Comparison of ENCODE assay signal across 1 cellular context in genomic region chr6:16505711-16506362, GRCh38.
TF ChIP-seq lines count a peak whose summit lies in the region.

No MANE protein-coding gene starts in this region.

TF ChIP-seq in GM12878, 131 proteins besides CTCF, POLR2A, EP300 and RAD21 (continued from another document):
- TF ChIP-seq NKRF (conservative IDR thresholded peaks at IDR 0.05) (no peak), RUNX3 (IDR thresholded peaks at IDR 0.05; ENCODE audit: low read length) (peak; percentile 56), ATF2 (IDR thresholded peaks at IDR 0.05; ENCODE audit: low read length) (no peak), CEBPB (IDR thresholded peaks at IDR 0.05; ENCODE audit: borderline replicate concordance in 1 of 2, low read depth in 2 of 2, low read length in 2 of 2) (no peak), CBX5 (IDR thresholded peaks at IDR 0.05; ENCODE audit: low read depth) (no peak), FOS (IDR thresholded peaks at IDR 0.05; ENCODE audit: borderline replicate concordance, extremely low read depth, insufficient read length) (no peak), NFIC (IDR thresholded peaks at IDR 0.05; ENCODE audit: low read depth, low read length) (peak; percentile 36; the same call in 1 of the 2 replicates), ZNF622 (IDR thresholded peaks at IDR 0.05) (no peak), SPI1 (IDR thresholded peaks at IDR 0.05; ENCODE audit: borderline replicate concordance, insufficient read depth, low read depth, low read length) (peak; percentile 9; the same call in 1 of the 2 replicates), MLLT1 (IDR thresholded peaks at IDR 0.05) (no peak), EED (IDR thresholded peaks at IDR 0.05; ENCODE audit: low read depth) (0 out of 2 replicates have a peak, but pooled peaks have one; percentile 38), RAD51 (IDR thresholded peaks at IDR 0.05) (no peak; the same call in 1 of the 2 replicates), ZNF24 (IDR thresholded peaks at IDR 0.05) (no peak), SUPT20H (IDR thresholded peaks at IDR 0.05; ENCODE audit: borderline replicate concordance, control insufficient read depth, low read depth, low read length) (no peak), E2F8 (IDR thresholded peaks at IDR 0.05; ENCODE audit: low read depth, partially characterized antibody) (no peak), CHD2 (IDR thresholded peaks at IDR 0.05; ENCODE audit: borderline replicate concordance, low read depth, low read length) (no peak), IRF4 (IDR thresholded peaks at IDR 0.05; ENCODE audit: low read depth, low read length) (peak; percentile 48; the same call in 1 of the 2 replicates), MTA2 (IDR thresholded peaks at IDR 0.05; ENCODE audit: low read depth) (peak; percentile 11; the same call in 1 of the 2 replicates), FOXM1 (IDR thresholded peaks at IDR 0.05; ENCODE audit: low read depth, low read length) (0 out of 2 replicates have a peak, but pooled peaks have one; percentile 2), ZNF217 (IDR thresholded peaks at IDR 0.05) (no peak), RFX5 (IDR thresholded peaks at IDR 0.05; ENCODE audit: low read depth, low read length) (no peak), RBBP5 (conservative IDR thresholded peaks at IDR 0.05) (no peak), ZBTB33 (IDR thresholded peaks at IDR 0.05) (no peak), JUNB (IDR thresholded peaks at IDR 0.05) (peak; percentile 88), REST (IDR thresholded peaks at IDR 0.05; ENCODE audit: low read depth, low read length) (no peak)
TF ChIP-seq in GM12878: peak in this region for 9.
